In the genomic region with DNA sequence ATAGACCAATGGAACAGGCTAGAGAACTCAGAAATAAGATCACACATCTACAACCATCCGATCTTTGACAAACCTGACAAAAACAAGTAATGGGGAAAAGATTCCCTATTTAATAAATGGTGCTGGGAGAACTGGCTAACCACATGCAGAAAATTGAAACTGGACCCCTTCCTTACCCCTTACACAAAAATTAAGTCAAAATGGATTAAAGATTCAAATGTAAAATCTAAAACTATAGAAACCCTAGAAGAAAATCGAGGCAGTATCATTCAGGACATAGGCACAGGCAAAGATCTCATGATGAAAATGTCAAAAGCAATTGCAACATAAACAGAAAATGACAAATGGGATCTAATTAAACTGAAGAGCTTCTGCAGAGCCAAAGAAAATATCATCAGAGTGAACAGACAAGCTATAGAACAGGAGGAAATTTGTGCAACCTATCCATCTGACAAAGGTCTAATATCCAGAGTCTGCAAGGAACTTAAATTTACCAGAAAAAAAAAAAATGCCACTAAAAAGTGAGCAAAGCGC, we compare ENCODE assay signal across 2 cellular contexts.
TF ChIP-seq lines count a peak whose summit lies in the region.

No MANE protein-coding gene starts in this region.

TF ChIP-seq in HEK293, 187 proteins besides CTCF, POLR2A, EP300 and RAD21 (continued from another document and continues in another):
- TF ChIP-seq ZSCAN4 (tag by site-specific recombination; IDR thresholded peaks at IDR 0.05) (no peak), ZNF510 (tag by site-specific recombination; IDR thresholded peaks at IDR 0.05; ENCODE audit: insufficient replicate concordance) (no peak), WT1 (tag by site-specific recombination; IDR thresholded peaks at IDR 0.05) (peak; percentile 75), OSR2 (tag by site-specific recombination; IDR thresholded peaks at IDR 0.05) (peak; percentile 51; the same call in 1 of the 2 replicates), ZFP37 (tag by site-specific recombination; IDR thresholded peaks at IDR 0.05) (no peak), ZNF654 (tag by site-specific recombination; IDR thresholded peaks at IDR 0.05; ENCODE audit: low read depth) (no peak; the same call in 1 of the 2 replicates), ZNF335 (tag by site-specific recombination; conservative IDR thresholded peaks at IDR 0.05) (no peak), PBX3 (CRISPR knock-in tag; IDR thresholded peaks at IDR 0.05) (no peak), ZNF837 (tag by site-specific recombination; IDR thresholded peaks at IDR 0.05) (no peak), PRDM2 (tag by site-specific recombination; IDR thresholded peaks at IDR 0.05; ENCODE audit: borderline replicate concordance) (no peak), ZNF704 (tag by site-specific recombination; IDR thresholded peaks at IDR 0.05) (no peak), ZNF558 (tag by site-specific recombination; IDR thresholded peaks at IDR 0.05) (0 out of 2 replicates have a peak, but pooled peaks have one; percentile 19), ZNF677 (tag by site-specific recombination; IDR thresholded peaks at IDR 0.05) (no peak)
- TF ChIP-seq, protein P1, sequence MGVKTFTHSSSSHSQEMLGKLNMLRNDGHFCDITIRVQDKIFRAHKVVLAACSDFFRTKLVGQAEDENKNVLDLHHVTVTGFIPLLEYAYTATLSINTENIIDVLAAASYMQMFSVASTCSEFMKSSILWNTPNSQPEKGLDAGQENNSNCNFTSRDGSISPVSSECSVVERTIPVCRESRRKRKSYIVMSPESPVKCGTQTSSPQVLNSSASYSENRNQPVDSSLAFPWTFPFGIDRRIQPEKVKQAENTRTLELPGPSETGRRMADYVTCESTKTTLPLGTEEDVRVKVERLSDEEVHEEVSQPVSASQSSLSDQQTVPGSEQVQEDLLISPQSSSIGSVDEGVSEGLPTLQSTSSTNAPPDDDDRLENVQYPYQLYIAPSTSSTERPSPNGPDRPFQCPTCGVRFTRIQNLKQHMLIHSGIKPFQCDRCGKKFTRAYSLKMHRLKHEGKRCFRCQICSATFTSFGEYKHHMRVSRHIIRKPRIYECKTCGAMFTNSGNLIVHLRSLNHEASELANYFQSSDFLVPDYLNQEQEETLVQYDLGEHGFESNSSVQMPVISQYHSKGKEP (tag by site-specific recombination; IDR thresholded peaks at IDR 0.05): 0 out of 2 replicates have a peak, but pooled peaks have one; percentile 55

TF ChIP-seq in WTC11, 78 proteins besides CTCF, POLR2A, EP300 and RAD21 (continued from another document):
- TF ChIP-seq, protein P2, sequence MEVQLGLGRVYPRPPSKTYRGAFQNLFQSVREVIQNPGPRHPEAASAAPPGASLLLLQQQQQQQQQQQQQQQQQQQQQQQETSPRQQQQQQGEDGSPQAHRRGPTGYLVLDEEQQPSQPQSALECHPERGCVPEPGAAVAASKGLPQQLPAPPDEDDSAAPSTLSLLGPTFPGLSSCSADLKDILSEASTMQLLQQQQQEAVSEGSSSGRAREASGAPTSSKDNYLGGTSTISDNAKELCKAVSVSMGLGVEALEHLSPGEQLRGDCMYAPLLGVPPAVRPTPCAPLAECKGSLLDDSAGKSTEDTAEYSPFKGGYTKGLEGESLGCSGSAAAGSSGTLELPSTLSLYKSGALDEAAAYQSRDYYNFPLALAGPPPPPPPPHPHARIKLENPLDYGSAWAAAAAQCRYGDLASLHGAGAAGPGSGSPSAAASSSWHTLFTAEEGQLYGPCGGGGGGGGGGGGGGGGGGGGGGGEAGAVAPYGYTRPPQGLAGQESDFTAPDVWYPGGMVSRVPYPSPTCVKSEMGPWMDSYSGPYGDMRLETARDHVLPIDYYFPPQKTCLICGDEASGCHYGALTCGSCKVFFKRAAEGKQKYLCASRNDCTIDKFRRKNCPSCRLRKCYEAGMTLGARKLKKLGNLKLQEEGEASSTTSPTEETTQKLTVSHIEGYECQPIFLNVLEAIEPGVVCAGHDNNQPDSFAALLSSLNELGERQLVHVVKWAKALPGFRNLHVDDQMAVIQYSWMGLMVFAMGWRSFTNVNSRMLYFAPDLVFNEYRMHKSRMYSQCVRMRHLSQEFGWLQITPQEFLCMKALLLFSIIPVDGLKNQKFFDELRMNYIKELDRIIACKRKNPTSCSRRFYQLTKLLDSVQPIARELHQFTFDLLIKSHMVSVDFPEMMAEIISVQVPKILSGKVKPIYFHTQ (CRISPR knock-in tag; IDR thresholded peaks at IDR 0.05): no peak
- TF ChIP-seq ZNF425 (CRISPR knock-in tag; conservative IDR thresholded peaks at IDR 0.05): no peak
- TF ChIP-seq, protein P3, sequence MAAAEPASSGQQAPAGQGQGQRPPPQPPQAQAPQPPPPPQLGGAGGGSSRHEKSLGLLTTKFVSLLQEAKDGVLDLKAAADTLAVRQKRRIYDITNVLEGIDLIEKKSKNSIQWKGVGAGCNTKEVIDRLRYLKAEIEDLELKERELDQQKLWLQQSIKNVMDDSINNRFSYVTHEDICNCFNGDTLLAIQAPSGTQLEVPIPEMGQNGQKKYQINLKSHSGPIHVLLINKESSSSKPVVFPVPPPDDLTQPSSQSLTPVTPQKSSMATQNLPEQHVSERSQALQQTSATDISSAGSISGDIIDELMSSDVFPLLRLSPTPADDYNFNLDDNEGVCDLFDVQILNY (CRISPR knock-in tag; IDR thresholded peaks at IDR 0.05): no peak
- TF ChIP-seq FOXP4 (CRISPR knock-in tag; IDR thresholded peaks at IDR 0.05): no peak
- TF ChIP-seq, protein P4, sequence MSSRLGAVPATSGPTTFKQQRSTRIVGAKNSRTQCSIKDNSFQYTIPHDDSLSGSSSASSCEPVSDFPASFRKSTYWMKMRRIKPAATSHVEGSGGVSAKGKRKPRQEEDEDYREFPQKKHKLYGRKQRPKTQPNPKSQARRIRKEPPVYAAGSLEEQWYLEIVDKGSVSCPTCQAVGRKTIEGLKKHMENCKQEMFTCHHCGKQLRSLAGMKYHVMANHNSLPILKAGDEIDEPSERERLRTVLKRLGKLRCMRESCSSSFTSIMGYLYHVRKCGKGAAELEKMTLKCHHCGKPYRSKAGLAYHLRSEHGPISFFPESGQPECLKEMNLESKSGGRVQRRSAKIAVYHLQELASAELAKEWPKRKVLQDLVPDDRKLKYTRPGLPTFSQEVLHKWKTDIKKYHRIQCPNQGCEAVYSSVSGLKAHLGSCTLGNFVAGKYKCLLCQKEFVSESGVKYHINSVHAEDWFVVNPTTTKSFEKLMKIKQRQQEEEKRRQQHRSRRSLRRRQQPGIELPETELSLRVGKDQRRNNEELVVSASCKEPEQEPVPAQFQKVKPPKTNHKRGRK (CRISPR knock-in tag; IDR thresholded peaks at IDR 0.05; ENCODE audit: borderline replicate concordance): no peak
- TF ChIP-seq GABPB1 (CRISPR knock-in tag; IDR thresholded peaks at IDR 0.05): no peak
- TF ChIP-seq, protein P5, sequence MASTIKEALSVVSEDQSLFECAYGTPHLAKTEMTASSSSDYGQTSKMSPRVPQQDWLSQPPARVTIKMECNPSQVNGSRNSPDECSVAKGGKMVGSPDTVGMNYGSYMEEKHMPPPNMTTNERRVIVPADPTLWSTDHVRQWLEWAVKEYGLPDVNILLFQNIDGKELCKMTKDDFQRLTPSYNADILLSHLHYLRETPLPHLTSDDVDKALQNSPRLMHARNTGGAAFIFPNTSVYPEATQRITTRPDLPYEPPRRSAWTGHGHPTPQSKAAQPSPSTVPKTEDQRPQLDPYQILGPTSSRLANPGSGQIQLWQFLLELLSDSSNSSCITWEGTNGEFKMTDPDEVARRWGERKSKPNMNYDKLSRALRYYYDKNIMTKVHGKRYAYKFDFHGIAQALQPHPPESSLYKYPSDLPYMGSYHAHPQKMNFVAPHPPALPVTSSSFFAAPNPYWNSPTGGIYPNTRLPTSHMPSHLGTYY (CRISPR knock-in tag; IDR thresholded peaks at IDR 0.05): no peak
- no peak for TF ChIP-seq ZNF232 (CRISPR knock-in tag; IDR thresholded peaks at IDR 0.05)
- no peak for TF ChIP-seq TCF7 (CRISPR knock-in tag; IDR thresholded peaks at IDR 0.05; ENCODE audit: low read depth)
- TF ChIP-seq, protein P6, sequence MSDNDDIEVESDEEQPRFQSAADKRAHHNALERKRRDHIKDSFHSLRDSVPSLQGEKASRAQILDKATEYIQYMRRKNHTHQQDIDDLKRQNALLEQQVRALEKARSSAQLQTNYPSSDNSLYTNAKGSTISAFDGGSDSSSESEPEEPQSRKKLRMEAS (CRISPR knock-in tag; IDR thresholded peaks at IDR 0.05): no peak
- TF ChIP-seq KAT7 (CRISPR knock-in tag; IDR thresholded peaks at IDR 0.05; ENCODE audit: borderline replicate concordance): no peak
- TF ChIP-seq, protein P7, sequence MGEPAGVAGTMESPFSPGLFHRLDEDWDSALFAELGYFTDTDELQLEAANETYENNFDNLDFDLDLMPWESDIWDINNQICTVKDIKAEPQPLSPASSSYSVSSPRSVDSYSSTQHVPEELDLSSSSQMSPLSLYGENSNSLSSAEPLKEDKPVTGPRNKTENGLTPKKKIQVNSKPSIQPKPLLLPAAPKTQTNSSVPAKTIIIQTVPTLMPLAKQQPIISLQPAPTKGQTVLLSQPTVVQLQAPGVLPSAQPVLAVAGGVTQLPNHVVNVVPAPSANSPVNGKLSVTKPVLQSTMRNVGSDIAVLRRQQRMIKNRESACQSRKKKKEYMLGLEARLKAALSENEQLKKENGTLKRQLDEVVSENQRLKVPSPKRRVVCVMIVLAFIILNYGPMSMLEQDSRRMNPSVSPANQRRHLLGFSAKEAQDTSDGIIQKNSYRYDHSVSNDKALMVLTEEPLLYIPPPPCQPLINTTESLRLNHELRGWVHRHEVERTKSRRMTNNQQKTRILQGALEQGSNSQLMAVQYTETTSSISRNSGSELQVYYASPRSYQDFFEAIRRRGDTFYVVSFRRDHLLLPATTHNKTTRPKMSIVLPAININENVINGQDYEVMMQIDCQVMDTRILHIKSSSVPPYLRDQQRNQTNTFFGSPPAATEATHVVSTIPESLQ (CRISPR knock-in tag; IDR thresholded peaks at IDR 0.05): no peak
- no peak for TF ChIP-seq ELF4 (CRISPR knock-in tag; IDR thresholded peaks at IDR 0.05; ENCODE audit: low read depth)
- no peak for TF ChIP-seq MLX (CRISPR knock-in tag; IDR thresholded peaks at IDR 0.05)
- TF ChIP-seq NFE2L1 (CRISPR knock-in tag; IDR thresholded peaks at IDR 0.05): no peak
